ENCODE assay signal across 8 cellular contexts in the genomic region with DNA sequence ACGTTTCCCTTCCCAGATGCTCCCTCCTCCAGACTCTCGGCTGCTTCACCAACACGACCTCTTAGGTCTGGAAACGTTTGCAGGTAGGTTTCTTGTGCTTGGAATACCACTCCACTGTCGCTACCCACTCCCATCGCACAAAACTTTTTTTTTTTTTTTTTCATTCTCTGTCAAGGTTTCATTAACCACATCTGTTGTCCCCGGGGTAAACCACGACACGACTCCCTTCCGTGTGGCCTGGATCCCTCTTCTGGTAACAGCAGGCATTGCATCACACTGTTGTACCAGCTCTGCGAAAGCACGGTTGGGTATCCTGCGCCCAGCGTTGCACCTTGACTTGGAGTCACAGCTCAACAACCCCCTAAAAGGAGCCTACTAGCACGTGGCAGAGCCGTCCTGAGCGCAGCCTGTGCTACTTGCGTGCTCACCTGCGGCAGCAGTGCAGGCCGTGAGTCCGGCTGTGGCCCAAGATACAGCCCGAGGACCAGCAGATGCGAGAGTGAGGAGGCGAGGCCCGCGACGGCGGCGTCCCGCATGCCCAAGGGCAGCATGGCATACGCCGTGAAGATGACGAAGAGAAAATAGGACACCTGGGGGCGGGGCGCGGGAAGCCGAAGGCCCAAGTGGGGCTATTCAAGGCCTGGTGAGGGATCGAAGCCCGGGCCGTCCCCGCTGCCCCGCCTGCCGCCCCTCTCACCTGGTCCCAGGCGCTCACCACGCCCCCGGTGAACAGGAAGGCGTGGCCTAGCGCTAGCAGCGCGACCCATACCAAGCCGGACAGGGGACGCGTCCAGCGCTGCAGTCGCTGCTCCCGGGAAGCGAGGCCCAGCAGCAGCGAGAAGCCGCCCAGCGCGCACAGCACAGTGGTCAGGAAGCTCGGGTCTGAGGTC. TPM values are rescaled to one million over a fixed set of nuclear protein-coding genes. Genes with fewer than 3 reads are reported as not detected.
DNase-seq lines count a peak whose midpoint lies in the region; ATAC-seq and TF ChIP-seq lines count a peak whose summit lies in the region.

No MANE protein-coding gene starts in this region.

- no peak overlapping the region for H3K27ac ChIP-seq in CD8-positive, alpha-beta memory T cell (ENCODE audit: low read depth, low read length)

- no peaks in the 10 kb centered on the region for H3K9me3 ChIP-seq in CD8-positive, alpha-beta memory T cell (ENCODE audit: low read length)

- ATAC-seq in GM19395 (IDR thresholded peaks at IDR 0.05; ENCODE audit: unreplicated experiment) (peak; percentile 88), HG03469 (IDR thresholded peaks at IDR 0.05; ENCODE audit: unreplicated experiment) (peak; percentile 39), naive B cell (ENCODE audit: low read depth in 2 of 2) (peak; percentile 85)
- ATAC-seq in stimulated activated memory B cell treated with anti-CD40 and anti-IgM and Interleukin-4, amounts not matched to agents 10 μg/mL and 1 μg/mL and 100 μg/mL, for 72 hours: peak; percentile 93

- peaks cover 5 to 16% (median 5%) of the 10 kb centered on the region in 3 donors for H3K36me3 Mint-ChIP-seq in CD8-positive, alpha-beta memory T cell
- peaks cover under 1 to 7% of the 10 kb centered on the region in 2 donors for H3K36me3 Mint-ChIP-seq in naive B cell
- peaks cover 21% of the 10 kb centered on the region for H3K36me3 Mint-ChIP-seq in stimulated activated memory B cell treated with anti-CD40 and anti-IgM and Interleukin-4, amounts not matched to agents 10 μg/mL and 1 μg/mL and 100 μg/mL, for 72 hours

- H3K27ac Mint-ChIP-seq in CD8-positive, alpha-beta memory T cell: peak overlapping the region; percentile 15 to 90 (median 80)
- H3K27ac Mint-ChIP-seq in naive B cell: peak overlapping the region; percentile 5 to 98 (median 83)
- peak overlapping the region; percentile 75 for H3K27ac Mint-ChIP-seq in stimulated activated memory B cell treated with anti-CD40 and anti-IgM and Interleukin-4, amounts not matched to agents 10 μg/mL and 1 μg/mL and 100 μg/mL, for 72 hours

- DNase-seq in CD8-positive, alpha-beta memory T cell: peak; percentile 70 to 92 (median 85)
- peak; percentile 64 for DNase-seq in NK-92 treated with Interleukin-12 subunit alpha and Interleukin-12 subunit beta, amount 100 ng/mL, for 24 hours (lab: John Stamatoyannopoulos, UW)
- peak; percentile 83 for DNase-seq in activated CD8-positive, alpha-beta memory T cell treated with anti-CD3 and anti-CD28 coated beads, Interleukin-2, amount 50 U/mL, for 48 hours
- DNase-seq in epithelial cell of proximal tubule (ENCODE audit: low read depth) (no peak), naive B cell (peak; percentile 81)

- H3K36me3 ChIP-seq in CD8-positive, alpha-beta memory T cell (ENCODE audit: insufficient read depth, low read length): peaks cover 5% of the 10 kb centered on the region

- POLR2A ChIA-PET in CD8-positive, alpha-beta memory T cell (lab: Charles Lee): interaction anchor here (0.7 to 3.1 kb wide), 6 partner anchors 21 to 230 kb away, joined by 4 to 78 read pairs (median 11); a partner anchor contains a TSS

- H3K4me3 Mint-ChIP-seq in CD8-positive, alpha-beta memory T cell: peak overlapping the region; percentile 63 to 86 (median 79)
- peak overlapping the region; percentile 86 to 94 (median 90) for H3K4me3 Mint-ChIP-seq in naive B cell
- peak overlapping the region; percentile 84 for H3K4me3 Mint-ChIP-seq in stimulated activated memory B cell treated with anti-CD40 and anti-IgM and Interleukin-4, amounts not matched to agents 10 μg/mL and 1 μg/mL and 100 μg/mL, for 72 hours

- H3K27me3 Mint-ChIP-seq in CD8-positive, alpha-beta memory T cell: peaks cover 21 to 27% of the 10 kb centered on the region in 2 donors
- H3K27me3 Mint-ChIP-seq in naive B cell: peaks cover 19 to 33% (median 20%) of the 10 kb centered on the region in 3 donors
- H3K27me3 Mint-ChIP-seq in stimulated activated memory B cell treated with anti-CD40 and anti-IgM and Interleukin-4, amounts not matched to agents 10 μg/mL and 1 μg/mL and 100 μg/mL, for 72 hours: peaks cover 44% of the 10 kb centered on the region

- TF ChIP-seq CTCF in epithelial cell of proximal tubule (conservative IDR thresholded peaks at IDR 0.05; ENCODE audit: low read depth, low read length): peak; percentile 83

- H3K4me1 ChIP-seq in CD8-positive, alpha-beta memory T cell (ENCODE audit: insufficient read depth, low read length): peaks cover 70% of the 10 kb centered on the region

- CTCF ChIA-PET in CD8-positive, alpha-beta memory T cell (lab: Charles Lee): interaction anchor here (0.6 to 16.8 kb wide), 30 partner anchors 10 to 171 kb away, joined by 3 to 486 read pairs (median 7); a partner anchor contains a TSS

- peaks cover 69 to 89% (median 83%) of the 10 kb centered on the region in 3 donors for H3K4me1 Mint-ChIP-seq in CD8-positive, alpha-beta memory T cell
- H3K4me1 Mint-ChIP-seq in naive B cell: peaks cover 22 to 48% (median 27%) of the 10 kb centered on the region in 3 donors
- peaks cover 59% of the 10 kb centered on the region for H3K4me1 Mint-ChIP-seq in stimulated activated memory B cell treated with anti-CD40 and anti-IgM and Interleukin-4, amounts not matched to agents 10 μg/mL and 1 μg/mL and 100 μg/mL, for 72 hours

- H3K27me3 ChIP-seq in CD8-positive, alpha-beta memory T cell (ENCODE audit: insufficient read depth, low read length, poor library complexity, severe bottlenecking): peaks cover 17% of the 10 kb centered on the region

- H3K9me3 Mint-ChIP-seq in CD8-positive, alpha-beta memory T cell: no peaks in the 10 kb centered on the region
- H3K9me3 Mint-ChIP-seq in naive B cell: peaks cover 0 to 1% (median 0%) of the 10 kb centered on the region in 7 donors
- H3K9me3 Mint-ChIP-seq in stimulated activated memory B cell treated with anti-CD40 and anti-IgM and Interleukin-4, amounts not matched to agents 10 μg/mL and 1 μg/mL and 100 μg/mL, for 72 hours: no peaks in the 10 kb centered on the region

- H3K4me3 ChIP-seq in CD8-positive, alpha-beta memory T cell (ENCODE audit: low read length): peak overlapping the region; percentile 44
- peak overlapping the region; percentile 6 for H3K4me3 ChIP-seq in epithelial cell of proximal tubule (ENCODE audit: low read depth, low read length)

RNA-seq across cellular contexts. Expression of a gene that starts 2.5 kb away (rescaled TPM):
- 1 to 10 TPM in 1 of 2 experiments, under 1 TPM in 1; 0.84 to 1.5 TPM for total RNA-seq in CD8-positive, alpha-beta memory T cell
- polyA plus RNA-seq in CD8-positive, alpha-beta memory T cell: 0.64 TPM
- total RNA-seq in epithelial cell of proximal tubule: 1.6 and 8.0 TPM in 2 replicates
- under 1 TPM in 3 of 6 donors, not detected in 3; 0.29 to 0.53 (median 0.32) TPM for polyA plus RNA-seq in naive B cell (ENCODE audit: low read depth in 6 of 6)

RNA-seq across cellular contexts. Expression of a gene that starts 7.5 kb away (rescaled TPM):
- total RNA-seq in CD8-positive, alpha-beta memory T cell: 10 to 100 TPM; 11.6 to 12.5 TPM
- polyA plus RNA-seq in CD8-positive, alpha-beta memory T cell: 15.4 TPM
- 6.4 and 7.6 TPM in 2 replicates for total RNA-seq in epithelial cell of proximal tubule
- 10 to 100 TPM in 2 of 6 donors, 1 to 10 TPM in 3, not detected in 1; 7.7 to 12.9 (median 9.3) TPM for polyA plus RNA-seq in naive B cell (ENCODE audit: low read depth in 6 of 6)

RNA-seq across cellular contexts. Expression of a gene that starts 21.0 kb away (rescaled TPM):
- total RNA-seq in CD8-positive, alpha-beta memory T cell: 10 to 100 TPM in 1 of 2 experiments, 1 to 10 TPM in 1; 9.8 to 12.3 TPM
- polyA plus RNA-seq in CD8-positive, alpha-beta memory T cell: 10.3 TPM
- total RNA-seq in epithelial cell of proximal tubule: 0.06 and 4.0 TPM in 2 replicates
- polyA plus RNA-seq in naive B cell (ENCODE audit: low read depth in 6 of 6): 1 to 10 TPM; 1.4 to 2.4 (median 2.1) TPM

RNA-seq across cellular contexts. Expression of a gene that starts 22.4 kb away (rescaled TPM):
- total RNA-seq in CD8-positive, alpha-beta memory T cell: 1 to 10 TPM; 8.3 to 8.7 TPM
- 2.6 TPM for polyA plus RNA-seq in CD8-positive, alpha-beta memory T cell
- 1.3 and 2.7 TPM in 2 replicates for total RNA-seq in epithelial cell of proximal tubule
- polyA plus RNA-seq in naive B cell (ENCODE audit: low read depth in 6 of 6): 1 to 10 TPM in 1 of 6 donors, under 1 TPM in 5; 0.28 to 1.2 (median 0.69) TPM

RNA-seq across cellular contexts. Expression of a gene that starts 24.6 kb away (rescaled TPM):
- 10 to 100 TPM; 12.4 to 12.7 TPM for total RNA-seq in CD8-positive, alpha-beta memory T cell
- 27.5 TPM for polyA plus RNA-seq in CD8-positive, alpha-beta memory T cell
- 2.0 and 3.6 TPM in 2 replicates for total RNA-seq in epithelial cell of proximal tubule
- 10 to 100 TPM in 1 of 6 donors, 1 to 10 TPM in 5; 4.9 to 10.4 (median 8.1) TPM for polyA plus RNA-seq in naive B cell (ENCODE audit: low read depth in 6 of 6)

Comparison
In these comparisons a context has a peak if more than half of its experiments do, and no peak if none do; other contexts are left out.
1. ATAC-seq: peak in every context shown above with its lines; median percentile 93 in stimulated activated memory B cell treated with anti-CD40 and anti-IgM and Interleukin-4, amounts not matched to agents 10 μg/mL and 1 μg/mL and 100 μg/mL, for 72 hours; 88 in GM19395; 85 in naive B cell; 39 in HG03469.